Comparison of ENCODE assay signal across 12 cellular contexts in the genomic region with DNA sequence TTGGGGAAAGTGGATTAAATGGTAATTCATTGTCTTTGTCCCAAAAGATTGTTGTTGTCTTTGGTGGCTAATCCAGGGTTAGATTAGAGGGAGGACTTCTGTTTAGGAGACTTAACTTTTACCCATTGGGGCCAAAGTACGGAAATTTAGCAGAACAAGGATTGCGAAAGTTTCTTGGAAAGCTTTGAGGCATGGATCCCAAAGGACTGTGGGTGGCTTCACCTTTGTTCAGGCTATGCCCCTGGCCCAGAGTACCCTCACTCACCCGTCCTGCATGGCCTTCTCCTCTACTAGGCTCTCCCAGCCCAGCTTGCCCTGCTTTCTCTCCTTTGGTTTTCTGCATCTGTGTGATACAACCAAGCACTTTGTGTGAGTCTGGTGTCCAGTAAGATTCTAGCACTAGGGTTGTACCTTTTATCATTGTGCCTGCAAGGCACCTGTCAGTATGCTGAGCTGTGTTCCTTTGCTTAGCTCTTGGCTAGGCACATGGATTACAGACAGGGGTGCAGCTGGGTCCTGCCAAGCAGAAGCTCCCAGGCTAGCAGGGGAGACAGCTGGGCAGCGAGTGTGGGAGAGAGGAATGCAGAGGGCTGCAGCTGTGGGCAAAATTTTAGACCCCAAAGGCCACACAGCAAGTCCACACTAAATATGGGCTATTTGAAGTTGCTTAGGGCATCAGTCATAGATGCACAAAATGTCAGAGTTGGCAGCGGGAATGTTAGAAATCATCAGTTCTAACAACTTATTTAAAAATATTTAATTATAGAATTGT. TPM values are rescaled to one million over a fixed set of nuclear protein-coding genes. Genes with fewer than 3 reads are reported as not detected.
A peak's percentile ranks its signal among the peaks of the same experiment; 100 is the strongest.
DNase-seq lines count a peak whose midpoint lies in the region; ATAC-seq and TF ChIP-seq lines count a peak whose summit lies in the region.
"Had no signal": no experiment of that assay in that cellular context is flagged by ENCODE, and none has a peak within 500 bp of the region (broad histone marks: within the 10 kb centered on the region; RNA-seq: fewer than 3 reads in every experiment).

No MANE protein-coding gene starts in this region.

- CTCF ChIA-PET in CD8-positive, alpha-beta T cell (lab: Charles Lee) = interaction anchor here (1.5 kb wide), 1 partner anchor 97 kb away, joined by 5 read pairs; no protein-coding TSS in a partner anchor
- CTCF ChIA-PET in PC-3 (lab: Charles Lee) = interaction anchor here (1.1 kb wide), 1 partner anchor 101 kb away, joined by 4 read pairs; no protein-coding TSS in a partner anchor

- no peaks in the 10 kb centered on the region for H3K27me3 ChIP-seq in CD8-positive, alpha-beta T cell (ENCODE audit: insufficient read depth, low read length)
- no peaks in the 10 kb centered on the region for H3K27me3 ChIP-seq in PC-3 (ENCODE audit: low read length)
- H3K27me3 ChIP-seq: foreskin keratinocyte had no signal

- no peaks in the 10 kb centered on the region for H3K27me3 Mint-ChIP-seq in CD8-positive, alpha-beta T cell (ENCODE audit: low read depth)
- H3K27me3 Mint-ChIP-seq in glutamatergic neuron (ENCODE audit: unreplicated experiment) = peaks cover 9% of the 10 kb centered on the region

- H4K20me1 ChIP-seq in PC-3 (ENCODE audit: low read length) = peaks cover 14% of the 10 kb centered on the region; the same call in 1 of the 2 replicates

- no TSS peak for BruUV-seq in PC-3 (replicated peaks; lab: Mats Ljungman, UMichigan)

- H3K9me3 ChIP-seq in CD8-positive, alpha-beta T cell (ENCODE audit: low read length) = no peaks in the 10 kb centered on the region
- H3K9me3 ChIP-seq in PC-3 (ENCODE audit: low read length) = no peaks in the 10 kb centered on the region

- H3K9ac ChIP-seq in PC-3 (ENCODE audit: low read length) = no peak overlapping the region

- no peak overlapping the region for H2AFZ ChIP-seq in PC-3 (ENCODE audit: low read length)

- no peaks in the 10 kb centered on the region for H3K9me3 Mint-ChIP-seq in CD8-positive, alpha-beta T cell
- H3K9me3 Mint-ChIP-seq in glutamatergic neuron (ENCODE audit: unreplicated experiment) = peaks cover 4% of the 10 kb centered on the region

- POLR2A ChIA-PET in CD8-positive, alpha-beta T cell (lab: Charles Lee) = no interaction called here
- POLR2A ChIA-PET in PC-3 (lab: Charles Lee; ENCODE audit: unreplicated experiment) = interaction anchor here (0.5 to 0.6 kb wide), 2 partner anchors 253 to 267 kb away, joined by 3 read pairs; partner anchors contain the start of genes HMGXB3 and TIGD6

- H3K36me3 Mint-ChIP-seq in CD8-positive, alpha-beta T cell = no peaks in the 10 kb centered on the region
- H3K36me3 Mint-ChIP-seq in glutamatergic neuron (ENCODE audit: unreplicated experiment) = no peaks in the 10 kb centered on the region

- H3K27ac ChIP-seq in CD8-positive, alpha-beta T cell (ENCODE audit: low read depth, low read length) = no peak overlapping the region
- no peak overlapping the region for H3K27ac ChIP-seq in PC-3 (ENCODE audit: low read length)
- H3K27ac ChIP-seq: foreskin keratinocyte had no signal

- peak overlapping the region; percentile 94 for H3K4me2 ChIP-seq in PC-3 (ENCODE audit: low read length)

- intact Hi-C loops in CD8-positive, alpha-beta T cell (cut with DNase I, micrococcal nuclease) = loop anchor here (5.0 to 10.0 kb wide), 6 partner anchors 96 to 1351 kb away; partner anchors contain the start of genes CD74 (in 1 of the 2), CSNK1A1 (in 1 of the 2), FBXO38 (in 1 of the 2) and PCYOX1L (in 1 of the 2)
- intact Hi-C loops in PC-3 (cut with micrococcal nuclease) = loop anchor here (5.0 to 10.0 kb wide), 2 partner anchors 64 to 271 kb away; partner anchors contain the start of genes HMGXB3 and TIGD6
- intact Hi-C loops in sciatic nerve (cut with DNase I) = loop anchor here (10.0 kb wide), 1 partner anchor 71 kb away; no protein-coding TSS in a partner anchor

- no peak for ATAC-seq in CD8-positive, alpha-beta T cell
- ATAC-seq in PC-3 (no peak), sciatic nerve (peak; percentile 11)
- ATAC-seq: foreskin keratinocyte had no signal

- peaks cover 8% of the 10 kb centered on the region for H3K4me1 ChIP-seq in CD8-positive, alpha-beta T cell (ENCODE audit: insufficient read depth, low read length)
- H3K4me1 ChIP-seq in PC-3 (ENCODE audit: insufficient read depth, low read length) = peaks cover 22% of the 10 kb centered on the region

- TF ChIP-seq CTCF in CD8-positive, alpha-beta T cell (IDR thresholded peaks at IDR 0.05) = no peak
- TF ChIP-seq CTCF in PC-3 (conservative IDR thresholded peaks at IDR 0.05; ENCODE audit: low read depth, low read length) (no peak), glutamatergic neuron (IDR thresholded peaks at IDR 0.05; ENCODE audit: partially characterized antibody, unreplicated experiment) (no peak)

- H3K36me3 ChIP-seq in CD8-positive, alpha-beta T cell (ENCODE audit: insufficient read depth, low read length) = no peaks in the 10 kb centered on the region
- H3K36me3 ChIP-seq in PC-3 (ENCODE audit: low read depth, low read length) = no peaks in the 10 kb centered on the region

- DNase-seq in CD8-positive, alpha-beta T cell = no peak
- DNase-seq in PC-3 (no peak), glutamatergic neuron (no peak), sciatic nerve (ENCODE audit: low spot score) (no peak), NCI-H524 treated with DMSO at 0.1 percent for 48 hours (lab: John Stamatoyannopoulos, UW) (no peak), erythroblast (lab: John Stamatoyannopoulos, UW) (no peak), G401 (ENCODE audit: low spot score) (no peak), NCI-H1092 treated with DMSO at 0.1 percent for 48 hours (lab: John Stamatoyannopoulos, UW) (no peak)
- DNase-seq: central memory CD4-positive, alpha-beta T cell; NCI-H1436; stimulated activated CD4-positive, alpha-beta T cell treated with anti-CD3 and anti-CD28 coated beads, Interleukin-15, amount 100 ng/mL, for 24 hours had no signal

- H3K4me3 Mint-ChIP-seq in CD8-positive, alpha-beta T cell = peak overlapping the region; percentile 58
- H3K4me3 Mint-ChIP-seq in glutamatergic neuron (ENCODE audit: unreplicated experiment) = peak overlapping the region; percentile 61

- H3K4me3 ChIP-seq in CD8-positive, alpha-beta T cell (ENCODE audit: low read depth, low read length) = no peak overlapping the region
- peak overlapping the region; percentile 82; the same call in 1 of the 2 replicates for H3K4me3 ChIP-seq in PC-3 (ENCODE audit: low read length)

- H3K9me2 ChIP-seq in PC-3 (replicated peaks; ENCODE audit: low read length) = no peaks in the 10 kb centered on the region

- H3K79me2 ChIP-seq in PC-3 (ENCODE audit: low read length) = peaks cover 70% of the 10 kb centered on the region

- in situ Hi-C loops in G401 (cut with HindIII; ENCODE audit: low sequenced_read_pairs) = no loop called here

- no peak overlapping the region for H3K27ac Mint-ChIP-seq in CD8-positive, alpha-beta T cell
- no peak overlapping the region for H3K27ac Mint-ChIP-seq in glutamatergic neuron (ENCODE audit: unreplicated experiment)

- no peaks in the 10 kb centered on the region for H3F3A ChIP-seq in PC-3 (ENCODE audit: low read length, unreplicated experiment)

- H3K4me1 Mint-ChIP-seq in CD8-positive, alpha-beta T cell (ENCODE audit: low read depth) = peaks cover 8% of the 10 kb centered on the region
- H3K4me1 Mint-ChIP-seq in glutamatergic neuron (ENCODE audit: low read depth, unreplicated experiment) = peaks cover 8% of the 10 kb centered on the region

- no peak for TF ChIP-seq POLR2A in erythroblast (IDR thresholded peaks at IDR 0.05; ENCODE audit: low read length)

RNA-seq across cellular contexts. Expression of gene PPARGC1B, which starts 3.2 kb away (rescaled TPM):
- total RNA-seq in CD8-positive, alpha-beta T cell = 1 to 10 TPM; 4.1 to 4.2 TPM
- total RNA-seq in PC-3 (2014; rRNA removed) = 4.7 and 7.8 TPM in 2 replicates
- 4.4 TPM for total RNA-seq in glutamatergic neuron (ENCODE audit: unreplicated experiment)
- 3.2 TPM for total RNA-seq in sciatic nerve
- 1.2 and 2.4 TPM in 2 replicates for total RNA-seq in G401 (2014; rRNA removed; shearing (Covaris generic))
